Comparison of ENCODE assay signal across 25 cellular contexts in genomic region chrX:141732031-141732430, GRCh38. TPM values are rescaled to one million over a fixed set of nuclear protein-coding genes. Genes with fewer than 3 reads are reported as not detected.
"Had no signal": no experiment of that assay in that cellular context is flagged by ENCODE, and none has a peak within 500 bp of the region (broad histone marks: within the 10 kb centered on the region; RNA-seq: fewer than 3 reads in every experiment).

No MANE protein-coding gene starts in this region.

- H3K4me3 ChIP-seq: colonic mucosa, gastrocnemius medialis, prostate gland, spleen, thoracic aorta, upper lobe of left lung had no signal

- DNase-seq: activated CD4-positive, alpha-beta memory T cell treated with anti-CD3 and anti-CD28 coated beads, Interleukin-2, amount 10 ng/mL, durations not matched to agents 7 days and 5 days; activated CD4-positive, alpha-beta T cell treated with anti-CD3 and anti-CD28 coated beads for 48 hours; activated CD8-positive, alpha-beta memory T cell treated with anti-CD3 and anti-CD28 coated beads, Interleukin-2, amount 10 ng/mL, durations not matched to agents 7 days and 5 days; activated effector memory CD4-positive, alpha-beta T cell treated with anti-CD3 and anti-CD28 coated beads, Interleukin-2, amount 50 U/mL, for 16 hours; activated naive CD4-positive, alpha-beta T cell treated with anti-CD3 and anti-CD28 coated beads, Interleukin-2, amount 10 ng/mL, durations not matched to agents 7 days and 5 days; activated T-cell treated with anti-CD3 and anti-CD28 coated beads for 4 hours; anterior cingulate cortex; colonic mucosa; endodermal cell; gastrocnemius medialis; hippocampal formation; left ventricle myocardium superior; mammary epithelial cell; midbrain; natural killer cell; spleen; stimulated activated CD4-positive, alpha-beta T cell treated with anti-CD3 and anti-CD28 coated beads, Interleukin-4, amount 100 ng/mL, for 1 hour; stimulated activated naive CD4-positive, alpha-beta T cell; upper lobe of left lung had no signal

- H3K27ac ChIP-seq: colonic mucosa, epithelial cell of prostate, gastrocnemius medialis, prostate gland, spleen, thoracic aorta, upper lobe of left lung had no signal

- H3K27me3 ChIP-seq: colonic mucosa, gastrocnemius medialis, spleen, upper lobe of left lung had no signal

- H3K36me3 ChIP-seq: colonic mucosa, gastrocnemius medialis, prostate gland, spleen, thoracic aorta, upper lobe of left lung had no signal

RNA-seq across cellular contexts. Expression of gene SPANXD, which starts 33.5 kb away (rescaled TPM):
- total RNA-seq: activated CD4-positive, alpha-beta memory T cell treated with anti-CD3 and anti-CD28 coated beads, Interleukin-2, amount 10 ng/mL, durations not matched to agents 7 days and 5 days; activated CD8-positive, alpha-beta memory T cell treated with anti-CD3 and anti-CD28 coated beads, Interleukin-2, amount 10 ng/mL, durations not matched to agents 7 days and 5 days; colonic mucosa; endodermal cell; fibroblast of lung; gastrocnemius medialis; left ventricle myocardium superior; natural killer cell; osteocyte; prostate gland; spleen; T-helper 2 cell treated with Interferon-gamma antibody and Interleukin-4, amounts not matched to agents 100 ng/mL and 5 ng/mL, for 36 hours; thoracic aorta; upper lobe of left lung had no signal
- polyA plus RNA-seq: fibroblast of lung, mammary epithelial cell, spleen had no signal
